22 cellular contexts compared by ENCODE assay signal in the genomic region with DNA sequence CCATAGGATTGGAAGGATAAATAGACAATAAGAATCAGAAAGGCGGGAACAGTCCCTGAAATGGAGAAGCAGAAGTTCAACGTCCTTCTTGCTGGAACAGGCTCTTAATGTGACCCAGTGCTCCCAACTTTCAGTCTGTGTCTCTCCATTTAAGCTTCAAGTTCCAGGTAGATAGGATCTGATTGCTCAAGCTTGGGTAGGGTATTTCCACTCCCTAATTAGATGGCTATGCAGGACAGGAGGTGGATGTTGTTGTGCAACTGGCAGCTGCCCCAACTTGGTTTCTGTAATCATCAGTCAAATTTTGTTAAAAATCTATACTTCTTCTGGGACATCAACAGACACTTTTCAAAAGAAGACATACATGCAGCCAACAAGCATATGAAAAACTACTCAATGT.
A peak's percentile ranks its signal among the peaks of the same experiment; 100 is the strongest.
DNase-seq lines count a peak whose midpoint lies in the region; ATAC-seq and TF ChIP-seq lines count a peak whose summit lies in the region.
"Had no signal": no experiment of that assay in that cellular context is flagged by ENCODE, and none has a peak within 500 bp of the region (broad histone marks: within the 10 kb centered on the region; RNA-seq: fewer than 3 reads in every experiment).

No MANE protein-coding gene starts in this region.

- H3K23ac ChIP-seq in neuronal stem cell (ENCODE audit: low read depth, low read length, poor library complexity): no peak overlapping the region

- no peak overlapping the region for H3K27ac ChIP-seq in breast epithelium
- no peak overlapping the region for H3K27ac ChIP-seq in endodermal cell (ENCODE audit: low read depth, low read length)
- H3K27ac ChIP-seq in neuronal stem cell (replicated peaks; ENCODE audit: low read length): no peak overlapping the region
- H3K27ac ChIP-seq: A549; BLaER1 treated with 17β-estradiol and CSF1 and Interleukin-3, amounts not matched to agents 10 nM and 100 nM had no signal

- H3K14ac ChIP-seq in neuronal stem cell (ENCODE audit: low read length): no peak overlapping the region

- H3K9me3 ChIP-seq in breast epithelium: no peaks in the 10 kb centered on the region
- H3K9me3 ChIP-seq in endodermal cell (ENCODE audit: control insufficient read depth, low read length): peaks cover 7% of the 10 kb centered on the region
- H3K9me3 ChIP-seq in neuronal stem cell (replicated peaks in 1 of 2; ENCODE audit: control insufficient read depth in 2 of 2, insufficient read depth in 1 of 2, low read depth in 1 of 2, low read length in 2 of 2): peaks cover 0 to 2% of the 10 kb centered on the region in 2 donors
- H3K9me3 ChIP-seq: A549; BE2C; BLaER1 treated with 17β-estradiol and CSF1 and Interleukin-3, amounts not matched to agents 10 nM and 100 nM had no signal

- H3K27ac Mint-ChIP-seq in MCF 10A (ENCODE audit: low read depth, unreplicated experiment) (peak overlapping the region; percentile 63), endodermal cell (no peak overlapping the region)
- H3K27ac Mint-ChIP-seq: CD14-positive monocyte; CD4-positive, alpha-beta T cell; CD8-positive, alpha-beta memory T cell had no signal

- no peak overlapping the region for H2BK120ac ChIP-seq in neuronal stem cell (ENCODE audit: low read depth, low read length)

- no peak overlapping the region for H3K4ac ChIP-seq in neuronal stem cell (ENCODE audit: low read length)

- no peak overlapping the region for H4K8ac ChIP-seq in neuronal stem cell (ENCODE audit: low read depth, low read length)

- H3K36me3 ChIP-seq in breast epithelium (no peaks in the 10 kb centered on the region), endodermal cell (ENCODE audit: control insufficient read depth, insufficient read depth, low read length) (no peaks in the 10 kb centered on the region), neuronal stem cell (replicated peaks in 1 of 2; ENCODE audit: control insufficient read depth in 2 of 2, insufficient read depth in 2 of 2, low read length in 2 of 2) (no peaks in the 10 kb centered on the region)
- H3K36me3 ChIP-seq: BE2C; BLaER1 treated with 17β-estradiol and CSF1 and Interleukin-3, amounts not matched to agents 10 nM and 100 nM had no signal

- no peak overlapping the region for H4K91ac ChIP-seq in neuronal stem cell (ENCODE audit: low read depth, low read length, poor library complexity)

- DNase-seq in MCF 10A (ENCODE audit: unreplicated experiment) (peak; percentile 22), breast epithelium (ENCODE audit: low spot score in 2 of 2) (no peak), endodermal cell (peak; percentile 22), neuronal stem cell (ENCODE audit: low spot score) (no peak), GM03348 (ENCODE audit: low spot score) (no peak)
- DNase-seq: 8988T; ACHN; AML-193; BE2C; CD4-positive, alpha-beta T cell; CD8-positive, alpha-beta memory T cell; DMS 273 treated with DMSO at 0.1 percent for 48 hours; DMS79; EL; GDM1; GOT3; HCEC 1CT had no signal

- H3K4me2 ChIP-seq in neuronal stem cell (ENCODE audit: insufficient read depth, low read length, poor library complexity, severe bottlenecking): no peak overlapping the region
- H3K4me2 ChIP-seq: A549; BLaER1 treated with 17β-estradiol and CSF1 and Interleukin-3, amounts not matched to agents 10 nM and 100 nM had no signal

- ATAC-seq in HG02870 (IDR thresholded peaks at IDR 0.05; ENCODE audit: unreplicated experiment) (no peak), GM21723 (IDR thresholded peaks at IDR 0.05; ENCODE audit: unreplicated experiment) (no peak)
- ATAC-seq: A549 had no signal

- 87 to 94% methylated on average over 2 of the region's 2 CpGs for WGBS in endodermal cell (ENCODE audit: insufficient coverage in 1 of 2, insufficient read length in 1 of 2), 2 experiments
- no CpG with 5 or more reads among the region's 2 CpGs for whole genome bisulfite sequencing in neuronal stem cell (ENCODE audit: extremely low coverage in 2 of 2, insufficient read length in 2 of 2, insufficient replicate concordance in 1 of 2), 2 donors

- TF ChIP-seq POLR2A in breast epithelium (IDR thresholded peaks at IDR 0.05): no peak

- H3K27me3 Mint-ChIP-seq in MCF 10A (ENCODE audit: insufficient read depth, unreplicated experiment) (no peaks in the 10 kb centered on the region), endodermal cell (ENCODE audit: insufficient read depth) (peaks cover 2% of the 10 kb centered on the region)

- H3K4me1 Mint-ChIP-seq in MCF 10A (ENCODE audit: insufficient read depth, unreplicated experiment) (peaks cover 15% of the 10 kb centered on the region), endodermal cell (peaks cover 9% of the 10 kb centered on the region)
- H3K4me1 Mint-ChIP-seq: CD14-positive monocyte; CD8-positive, alpha-beta memory T cell had no signal

- H3K9ac ChIP-seq in endodermal cell (ENCODE audit: extremely low read depth, low read length, poor library complexity, severe bottlenecking): no peak overlapping the region
- no peak overlapping the region for H3K9ac ChIP-seq in neuronal stem cell (ENCODE audit: low read depth, low read length, poor library complexity)
- H3K9ac ChIP-seq: BLaER1 treated with 17β-estradiol and CSF1 and Interleukin-3, amounts not matched to agents 10 nM and 100 nM had no signal

- BruUV-seq in MCF 10A (replicated peaks; lab: Mats Ljungman, UMichigan): no TSS peak

- H3K4me3 Mint-ChIP-seq in MCF 10A (ENCODE audit: unreplicated experiment) (no peak overlapping the region), endodermal cell (no peak overlapping the region)
- H3K4me3 Mint-ChIP-seq: CD14-positive monocyte; CD4-positive, alpha-beta T cell; CD8-positive, alpha-beta memory T cell had no signal

- peak overlapping the region; percentile 63 for H2AFZ ChIP-seq in neuronal stem cell (ENCODE audit: low read length)

- no peak overlapping the region for H2BK15ac ChIP-seq in neuronal stem cell (ENCODE audit: low read length)

- no peak overlapping the region for H2AK5ac ChIP-seq in neuronal stem cell (ENCODE audit: low read depth, low read length)

- H3K27me3 ChIP-seq in breast epithelium: no peaks in the 10 kb centered on the region
- H3K27me3 ChIP-seq in endodermal cell (ENCODE audit: control insufficient read depth, insufficient read depth, low read length, poor library complexity, severe bottlenecking): no peaks in the 10 kb centered on the region
- H3K27me3 ChIP-seq in neuronal stem cell (ENCODE audit: control insufficient read depth in 3 of 3, insufficient read depth in 3 of 3, low read depth in 1 of 3, low read length in 3 of 3): no peaks in the 10 kb centered on the region
- H3K27me3 ChIP-seq: BE2C; BLaER1 treated with 17β-estradiol and CSF1 and Interleukin-3, amounts not matched to agents 10 nM and 100 nM had no signal

- no peak for TF ChIP-seq CTCF in MCF 10A (IDR thresholded peaks at IDR 0.05; ENCODE audit: unreplicated experiment)
- no peak for TF ChIP-seq CTCF in breast epithelium (IDR thresholded peaks at IDR 0.05)
- no peak for TF ChIP-seq CTCF in endodermal cell (conservative IDR thresholded peaks at IDR 0.05)

- CTCF ChIA-PET in MCF 10A (lab: Yijun Ruan, JAX): interaction anchor here (0.8 to 1.1 kb wide), 2 partner anchors 18 to 609 kb away, joined by 3 to 4 read pairs; no protein-coding TSS in a partner anchor

- no peaks in the 10 kb centered on the region for H3K4me1 ChIP-seq in breast epithelium
- no peaks in the 10 kb centered on the region for H3K4me1 ChIP-seq in endodermal cell (ENCODE audit: control insufficient read depth, insufficient read depth, low read length)
- H3K4me1 ChIP-seq in neuronal stem cell (ENCODE audit: control insufficient read depth in 2 of 2, insufficient read depth in 1 of 2, low read depth in 1 of 2, low read length in 2 of 2): peaks cover 4 to 13% of the 10 kb centered on the region in 2 donors
- H3K4me1 ChIP-seq: A549; BE2C; BLaER1 treated with 17β-estradiol and CSF1 and Interleukin-3, amounts not matched to agents 10 nM and 100 nM had no signal

- H2BK12ac ChIP-seq in neuronal stem cell (ENCODE audit: low read length): no peak overlapping the region

- intact Hi-C loops in MCF 10A (cut with micrococcal nuclease): no loop called here
- intact Hi-C loops in breast epithelium (cut with DNase I; ENCODE audit: low total_unique reads): no loop called here

- no peak overlapping the region for H3K18ac ChIP-seq in neuronal stem cell (ENCODE audit: low read length)

- H2BK5ac ChIP-seq in neuronal stem cell (ENCODE audit: low read length): no peak overlapping the region

- H3K36me3 Mint-ChIP-seq in MCF 10A (ENCODE audit: insufficient read depth, unreplicated experiment): no peaks in the 10 kb centered on the region
- H3K36me3 Mint-ChIP-seq in endodermal cell (ENCODE audit: low read depth): no peaks in the 10 kb centered on the region
- H3K36me3 Mint-ChIP-seq: CD14-positive monocyte had no signal

- POLR2A ChIA-PET in MCF 10A (lab: Yijun Ruan, JAX): interaction anchor here (0.8 to 1.6 kb wide), 2 partner anchors 30 to 34 kb away, joined by 3 read pairs; no protein-coding TSS in a partner anchor

- H3K9me3 Mint-ChIP-seq in MCF 10A (ENCODE audit: unreplicated experiment) (no peaks in the 10 kb centered on the region), endodermal cell (no peaks in the 10 kb centered on the region)
- H3K9me3 Mint-ChIP-seq: CD4-positive, alpha-beta T cell; CD8-positive, alpha-beta memory T cell had no signal

- H3K79me1 ChIP-seq in neuronal stem cell (ENCODE audit: low read depth, low read length): no peaks in the 10 kb centered on the region

- H3K4me3 ChIP-seq in breast epithelium (no peak overlapping the region), endodermal cell (ENCODE audit: low read length) (no peak overlapping the region), neuronal stem cell (ENCODE audit: low read length in 2 of 2) (no peak overlapping the region)
- H3K4me3 ChIP-seq: A549; BLaER1 treated with 17β-estradiol and CSF1 and Interleukin-3, amounts not matched to agents 10 nM and 100 nM had no signal

Comparison
In these comparisons a context has a peak if more than half of its experiments do, and no peak if none do; other contexts are left out.
1. DNase-seq: peak in MCF 10A (single experiment) and endodermal cell (single experiment); none in breast epithelium (0 of 2), neuronal stem cell (single experiment) and GM03348 (single experiment).